15 cellular contexts compared by ENCODE assay signal in the genomic region with DNA sequence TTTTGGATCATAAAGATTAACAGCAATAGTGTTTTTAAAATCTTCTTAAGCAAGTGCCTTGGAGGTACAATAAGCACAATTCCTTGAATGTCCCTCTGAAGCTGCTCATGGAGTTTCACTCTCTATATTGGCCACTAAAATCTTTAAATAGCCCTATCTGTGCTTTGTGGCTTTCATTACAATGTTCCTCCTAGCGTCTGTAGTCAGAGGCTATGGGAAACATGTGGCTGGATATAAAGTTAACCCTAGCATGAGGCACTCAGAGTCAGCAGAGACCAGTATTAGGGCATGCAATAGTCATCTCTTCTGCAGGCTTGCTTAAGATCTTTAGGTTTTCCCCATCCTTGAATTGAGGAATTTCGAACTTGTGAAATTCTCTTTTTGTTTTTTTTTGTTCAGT.
DNase-seq lines count a peak whose midpoint lies in the region; TF ChIP-seq lines count a peak whose summit lies in the region.
"Had no signal": no experiment of that assay in that cellular context is flagged by ENCODE, and none has a peak within 500 bp of the region (broad histone marks: within the 10 kb centered on the region; RNA-seq: fewer than 3 reads in every experiment).

No MANE protein-coding gene starts in this region.

- peak overlapping the region; percentile 15; the same call in 1 of the 2 replicates for H3K9ac ChIP-seq in Karpas-422 (ENCODE audit: low read length)

- H3K4me1 Mint-ChIP-seq in activated CD4-positive, alpha-beta T cell treated with anti-CD3 and anti-CD28 coated beads, Interleukin-2, amount 10 ng/mL, durations not matched to agents 24 days and 14 days, result no peaks in the 10 kb centered on the region
- H3K4me1 Mint-ChIP-seq: CD8-positive, alpha-beta memory T cell had no signal

- DNase-seq in AG09309 (ENCODE audit: low read depth) (peak; percentile 23), Karpas-422 (no peak), RPMI8226 (peak; percentile 62), fibroblast of peridontal ligament (ENCODE audit: extremely low read depth) (peak; percentile 68), hippocampal formation (lab: John Stamatoyannopoulos, UW) (no peak), NCI-H524 (lab: John Stamatoyannopoulos, UW) (no peak)
- DNase-seq in activated CD4-positive, alpha-beta T cell treated with anti-CD3 and anti-CD28 coated beads, Interleukin-2, amount 10 ng/mL, durations not matched to agents 24 days and 14 days, result no peak
- DNase-seq in stimulated activated CD8-positive, alpha-beta memory T cell treated with anti-CD3 and anti-CD28 coated beads, Interleukin-4, amount 100 ng/mL, for 48 hours, result no peak
- DNase-seq: C1 segment of cervical spinal cord; CD8-positive, alpha-beta memory T cell; NCI-H1105 treated with DMSO at 0.1 percent for 48 hours; NCI-H1694; NCI-H2081 treated with DMSO at 0.1 percent for 48 hours; NCI-H82 had no signal

- TF ChIP-seq CTCF in AG09309 (IDR thresholded peaks at IDR 0.05; ENCODE audit: control insufficient read depth, insufficient read depth, low read depth, low read length, missing control alignments), result no peak

- no peaks in the 10 kb centered on the region for H3K9me3 ChIP-seq in Karpas-422 (ENCODE audit: low read length)

- peak overlapping the region; percentile 22 for H3K4me2 ChIP-seq in Karpas-422 (ENCODE audit: low read depth, low read length, poor library complexity, severe bottlenecking)

- H3K9me3 Mint-ChIP-seq in activated CD4-positive, alpha-beta T cell treated with anti-CD3 and anti-CD28 coated beads, Interleukin-2, amount 10 ng/mL, durations not matched to agents 24 days and 14 days, result peaks cover 3% of the 10 kb centered on the region

- H3K27ac ChIP-seq in Karpas-422 (ENCODE audit: low read length), result peak overlapping the region; percentile 66
- H3K27ac ChIP-seq: SK-N-MC had no signal

- H3K36me3 ChIP-seq in Karpas-422 (ENCODE audit: insufficient read depth, low read length), result no peaks in the 10 kb centered on the region

- H3K27me3 Mint-ChIP-seq in activated CD4-positive, alpha-beta T cell treated with anti-CD3 and anti-CD28 coated beads, Interleukin-2, amount 10 ng/mL, durations not matched to agents 24 days and 14 days, result no peaks in the 10 kb centered on the region
- H3K27me3 Mint-ChIP-seq: CD8-positive, alpha-beta memory T cell had no signal

- H2AFZ ChIP-seq in Karpas-422 (ENCODE audit: low read length), result peak overlapping the region; percentile 86

- H3K79me2 ChIP-seq in Karpas-422 (ENCODE audit: low read length), result no peaks in the 10 kb centered on the region

- no peaks in the 10 kb centered on the region for H3K27me3 ChIP-seq in Karpas-422 (ENCODE audit: low read length)

- no peak overlapping the region for H3K27ac Mint-ChIP-seq in activated CD4-positive, alpha-beta T cell treated with anti-CD3 and anti-CD28 coated beads, Interleukin-2, amount 10 ng/mL, durations not matched to agents 24 days and 14 days
- H3K27ac Mint-ChIP-seq: CD8-positive, alpha-beta memory T cell had no signal

- H3K4me3 ChIP-seq in AG09309 (ENCODE audit: control insufficient read depth, low read depth, low read length), result no peak overlapping the region
- H3K4me3 ChIP-seq in Karpas-422 (ENCODE audit: low read length), result no peak overlapping the region
- H3K4me3 ChIP-seq: SK-N-MC had no signal

- H3K4me3 Mint-ChIP-seq in activated CD4-positive, alpha-beta T cell treated with anti-CD3 and anti-CD28 coated beads, Interleukin-2, amount 10 ng/mL, durations not matched to agents 24 days and 14 days, result no peak overlapping the region
- H3K4me3 Mint-ChIP-seq: CD8-positive, alpha-beta memory T cell had no signal

- no peaks in the 10 kb centered on the region for H3K36me3 Mint-ChIP-seq in activated CD4-positive, alpha-beta T cell treated with anti-CD3 and anti-CD28 coated beads, Interleukin-2, amount 10 ng/mL, durations not matched to agents 24 days and 14 days (ENCODE audit: low read depth)
- H3K36me3 Mint-ChIP-seq: CD8-positive, alpha-beta memory T cell had no signal

- H3K9me2 ChIP-seq in Karpas-422 (replicated peaks; ENCODE audit: insufficient read depth, low read length), result no peaks in the 10 kb centered on the region

- no peaks in the 10 kb centered on the region for H4K20me1 ChIP-seq in Karpas-422 (ENCODE audit: insufficient read depth, low read depth, low read length)

- H3K4me1 ChIP-seq in Karpas-422 (ENCODE audit: low read length), result peaks cover 46% of the 10 kb centered on the region

- intact Hi-C loops in activated CD4-positive, alpha-beta T cell treated with anti-CD3 and anti-CD28 coated beads, Interleukin-2, amount 10 ng/mL, durations not matched to agents 24 days and 14 days (cut with micrococcal nuclease), result no loop called here

Comparison
In these comparisons a context has a peak if more than half of its experiments do, and no peak if none do; other contexts are left out.
1. DNase-seq: peak in AG09309 (single experiment), RPMI8226 (single experiment) and fibroblast of peridontal ligament (single experiment); none in Karpas-422 (single experiment), activated CD4-positive, alpha-beta T cell treated with anti-CD3 and anti-CD28 coated beads, Interleukin-2, amount 10 ng/mL, durations not matched to agents 24 days and 14 days (single experiment), hippocampal formation (0 of 2), stimulated activated CD8-positive, alpha-beta memory T cell treated with anti-CD3 and anti-CD28 coated beads, Interleukin-4, amount 100 ng/mL, for 48 hours (single experiment) and NCI-H524 (0 of 2).